Comparison of ENCODE assay signal across 15 cellular contexts in the genomic region with DNA sequence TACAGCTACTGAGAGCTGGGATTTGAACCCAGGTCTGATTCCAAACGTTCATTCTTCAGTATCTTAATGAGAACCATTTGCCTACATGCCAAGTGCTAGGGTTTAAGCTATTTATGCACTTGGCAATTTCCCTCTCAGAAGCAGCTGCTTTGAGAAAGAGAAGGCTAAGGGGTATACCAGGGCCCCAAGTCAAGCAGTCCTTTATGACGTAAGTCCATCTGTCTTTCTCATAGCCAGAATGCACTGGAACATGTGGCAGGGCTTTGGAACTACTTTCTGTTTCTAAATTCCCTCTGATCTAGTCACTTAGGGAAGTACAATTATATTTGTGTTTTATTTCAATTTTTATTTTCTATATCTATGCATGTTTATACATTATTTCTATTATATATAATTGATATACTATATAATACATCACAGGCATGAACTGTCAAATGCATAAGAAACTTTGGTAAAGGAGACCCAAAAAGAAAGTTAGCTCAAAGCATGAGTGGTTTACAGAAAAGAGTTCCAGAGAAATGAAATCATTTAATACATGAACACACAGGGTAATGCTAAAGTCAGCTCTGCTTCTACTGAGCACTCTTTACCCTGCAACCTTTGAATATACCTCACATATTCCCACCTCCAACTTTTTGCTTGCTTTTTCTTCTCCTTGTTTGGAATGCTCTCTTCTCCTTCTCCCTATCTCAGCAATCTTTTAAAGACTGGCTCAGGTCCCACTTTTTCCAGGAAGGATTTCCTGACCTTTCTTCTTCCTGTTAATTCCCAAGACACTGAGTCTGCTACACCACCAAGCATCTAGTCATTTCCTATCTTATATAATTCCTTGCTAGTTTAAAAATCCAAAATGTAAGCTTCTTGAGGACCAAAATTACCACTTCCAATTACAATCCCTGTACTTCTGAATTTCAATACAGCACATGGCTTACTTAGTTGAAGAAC.
A peak's percentile ranks its signal among the peaks of the same experiment; 100 is the strongest.
DNase-seq lines count a peak whose midpoint lies in the region; ATAC-seq and TF ChIP-seq lines count a peak whose summit lies in the region.
"Had no signal": no experiment of that assay in that cellular context is flagged by ENCODE, and none has a peak within 500 bp of the region (broad histone marks: within the 10 kb centered on the region; RNA-seq: fewer than 3 reads in every experiment).

No MANE protein-coding gene starts in this region.

- H4K20me1 ChIP-seq in SK-N-SH (ENCODE audit: insufficient read depth) (no peaks in the 10 kb centered on the region), PC-3 (ENCODE audit: low read length) (no peaks in the 10 kb centered on the region), GM23338 (replicated peaks; ENCODE audit: insufficient read depth) (peaks cover 15% of the 10 kb centered on the region)

- H3K9me3 Mint-ChIP-seq in GM23338, result no peaks in the 10 kb centered on the region
- H3K9me3 Mint-ChIP-seq: natural killer cell had no signal

- H3K9ac ChIP-seq in SK-N-SH (no peak overlapping the region), PC-3 (ENCODE audit: low read length) (no peak overlapping the region), skeletal muscle tissue (ENCODE audit: low read depth in 1 of 3, low read length in 3 of 3) (no peak overlapping the region)

- H3K36me3 Mint-ChIP-seq in GM23338 (ENCODE audit: low read depth), result peaks cover 40% of the 10 kb centered on the region

- POLR2A ChIA-PET in SK-N-SH (lab: Yijun Ruan, JAX) (interaction anchor here (0.6 kb wide), 1 partner anchor 46 kb away, joined by 3 read pairs; no protein-coding TSS in a partner anchor), PC-3 (lab: Charles Lee; ENCODE audit: unreplicated experiment) (no interaction called here)

- H3K9me2 ChIP-seq in SK-N-SH (no peaks in the 10 kb centered on the region), PC-3 (replicated peaks; ENCODE audit: low read length) (no peaks in the 10 kb centered on the region), GM23338 (ENCODE audit: insufficient read depth) (no peaks in the 10 kb centered on the region)

- TF ChIP-seq CTCF in SK-N-SH (IDR thresholded peaks at IDR 0.05) (no peak), PC-3 (conservative IDR thresholded peaks at IDR 0.05; ENCODE audit: low read depth, low read length) (no peak), fibroblast of the aortic adventitia (IDR thresholded peaks at IDR 0.05; ENCODE audit: insufficient read depth, low read length) (no peak), GM23338 (conservative IDR thresholded peaks at IDR 0.05; ENCODE audit: low read depth in 2 of 2) (no peak)

- no peak for TF ChIP-seq EP300 in SK-N-SH (IDR thresholded peaks at IDR 0.05; ENCODE audit: borderline replicate concordance in 1 of 2, low read depth in 1 of 2, low read length in 1 of 2)

- peaks cover 4% of the 10 kb centered on the region for H3K27me3 Mint-ChIP-seq in GM23338 (ENCODE audit: insufficient read depth, low read depth, poor library complexity)

- intact Hi-C loops in PC-3 (cut with micrococcal nuclease), result no loop called here

- WGBS in SK-N-SH (ENCODE audit: low lambda C conversion rate), result 67% methylated on average over 2 of the region's 2 CpGs

- H3K9me3 ChIP-seq in SK-N-SH (no peaks in the 10 kb centered on the region), PC-3 (ENCODE audit: low read length) (no peaks in the 10 kb centered on the region), skeletal muscle tissue (ENCODE audit: control insufficient read depth in 3 of 3, low read length in 3 of 3) (no peaks in the 10 kb centered on the region)
- H3K9me3 ChIP-seq: upper lobe of right lung had no signal

- no peaks in the 10 kb centered on the region for H3K4me1 Mint-ChIP-seq in GM23338

- CTCF ChIA-PET in SK-N-SH (lab: Yijun Ruan, JAX), result interaction anchor here (0.9 to 1.0 kb wide), 2 partner anchors 25 to 166 kb away, joined by 4 to 5 read pairs; no protein-coding TSS in a partner anchor
- CTCF ChIA-PET in PC-3 (lab: Charles Lee), result no interaction called here

- BruUV-seq in PC-3 (replicated peaks; lab: Mats Ljungman, UMichigan), result no TSS peak

- H3K4me3 ChIP-seq in SK-N-SH (ENCODE audit: low read depth in 2 of 2, low read length in 1 of 2) (no peak overlapping the region), PC-3 (ENCODE audit: low read length) (no peak overlapping the region), fibroblast of the aortic adventitia (ENCODE audit: low read depth, low read length) (no peak overlapping the region), skeletal muscle tissue (ENCODE audit: low read length in 3 of 3) (no peak overlapping the region), GM23338 (no peak overlapping the region)
- H3K4me3 ChIP-seq: upper lobe of right lung had no signal

- no peak overlapping the region for H3K4me2 ChIP-seq in SK-N-SH
- H3K4me2 ChIP-seq in PC-3 (ENCODE audit: low read length), result no peak overlapping the region
- H3K4me2 ChIP-seq in GM23338, result no peak overlapping the region

- H2AFZ ChIP-seq in SK-N-SH (ENCODE audit: low read depth) (no peak overlapping the region), PC-3 (ENCODE audit: low read length) (no peak overlapping the region), GM23338 (no peak overlapping the region)

- H3K4me3 Mint-ChIP-seq in GM23338, result no peak overlapping the region
- H3K4me3 Mint-ChIP-seq: natural killer cell had no signal

- H3F3A ChIP-seq in SK-N-SH (replicated peaks; ENCODE audit: insufficient read depth) (peaks cover 41% of the 10 kb centered on the region), PC-3 (ENCODE audit: low read length, unreplicated experiment) (no peaks in the 10 kb centered on the region), GM23338 (replicated peaks; ENCODE audit: low read depth) (0 out of 2 replicates have a peak, but pooled peaks cover 1% of the 10 kb centered on the region)

- H3K4me1 ChIP-seq in SK-N-SH (ENCODE audit: control insufficient read depth in 1 of 2, insufficient read depth in 2 of 2, low read depth in 1 of 2, low read length in 1 of 2) (0 out of 4 replicates have a peak, but pooled peaks cover 0 to 11% of the 10 kb centered on the region in 2 experiments), PC-3 (ENCODE audit: insufficient read depth, low read length) (peaks cover 11% of the 10 kb centered on the region), skeletal muscle tissue (ENCODE audit: control insufficient read depth in 3 of 3, insufficient read depth in 3 of 3, low read length in 3 of 3) (peaks cover 3 to 30% (median 17%) of the 10 kb centered on the region in 3 donors), GM23338 (ENCODE audit: insufficient read depth) (no peaks in the 10 kb centered on the region)

- H3K27me3 ChIP-seq in SK-N-SH (ENCODE audit: insufficient read depth) (no peaks in the 10 kb centered on the region), PC-3 (ENCODE audit: low read length) (no peaks in the 10 kb centered on the region), skeletal muscle tissue (ENCODE audit: control insufficient read depth in 3 of 3, insufficient read depth in 3 of 3, low read length in 3 of 3) (no peaks in the 10 kb centered on the region), GM23338 (ENCODE audit: insufficient read depth) (no peaks in the 10 kb centered on the region)
- H3K27me3 ChIP-seq: brain microvascular endothelial cell, upper lobe of right lung had no signal

- H3K36me3 ChIP-seq in SK-N-SH (replicated peaks in 1 of 2; ENCODE audit: control insufficient read depth in 1 of 2, insufficient read depth in 2 of 2, low read length in 1 of 2), result no peaks in the 10 kb centered on the region
- no peaks in the 10 kb centered on the region for H3K36me3 ChIP-seq in PC-3 (ENCODE audit: low read depth, low read length)
- peaks cover 0 to 12% (median 9%) of the 10 kb centered on the region in 3 donors for H3K36me3 ChIP-seq in skeletal muscle tissue (ENCODE audit: control insufficient read depth in 3 of 3, insufficient read depth in 3 of 3, low read length in 3 of 3)
- H3K36me3 ChIP-seq in GM23338 (ENCODE audit: insufficient read depth), result peaks cover 18% of the 10 kb centered on the region
- H3K36me3 ChIP-seq: brain microvascular endothelial cell had no signal

- no peak for ATAC-seq in SK-N-SH treated with all-trans-retinoic acid at 6 μM for 48 hours
- no peak for ATAC-seq in PC-3
- no peak for ATAC-seq in GM23338
- no peak for ATAC-seq in esophagus mucosa
- ATAC-seq: activated CD4-positive, CD25-positive, alpha-beta regulatory T cell treated with anti-CD3 and anti-CD28 coated beads, Interleukin-2, amount 50 U/mL, for 24 hours; natural killer cell; upper lobe of right lung had no signal

- H3K27ac ChIP-seq in SK-N-SH (ENCODE audit: low read depth in 2 of 2, low read length in 1 of 2) (peak overlapping the region in 1 of 2 experiments; percentile 31; a peak in 2 of 4 replicates), PC-3 (ENCODE audit: low read length) (no peak overlapping the region), skeletal muscle tissue (ENCODE audit: low read depth, low read length) (peak overlapping the region; percentile 16), GM23338 (ENCODE audit: low read depth) (no peak overlapping the region)
- H3K27ac ChIP-seq: brain microvascular endothelial cell, upper lobe of right lung had no signal

- DNase-seq in SK-N-SH, result no peak
- peak; percentile 12 for DNase-seq in PC-3
- DNase-seq in fibroblast of the aortic adventitia (ENCODE audit: low read depth), result peak; percentile 76
- no peak for DNase-seq in GM23338 (ENCODE audit: low spot score)
- DNase-seq in NCI-H1417 treated with DMSO at 0.1 percent for 48 hours (lab: John Stamatoyannopoulos, UW), result no peak
- DNase-seq: brain microvascular endothelial cell; natural killer cell; NCI-H226; SHP77; stimulated activated CD4-positive, alpha-beta T cell treated with anti-CD3 and anti-CD28 coated beads, Interleukin-12 subunit alpha, Interleukin-12 subunit beta, amount 100 ng/mL, for 4 hours; upper lobe of right lung had no signal

- no peak for TF ChIP-seq RAD21 in SK-N-SH (IDR thresholded peaks at IDR 0.05; ENCODE audit: low read length)

- H3K79me2 ChIP-seq in SK-N-SH (ENCODE audit: insufficient read depth) (no peaks in the 10 kb centered on the region), PC-3 (ENCODE audit: low read length) (no peaks in the 10 kb centered on the region), GM23338 (replicated peaks; ENCODE audit: insufficient read depth) (peaks cover 55% of the 10 kb centered on the region)

- H3K27ac Mint-ChIP-seq in GM23338, result no peak overlapping the region; the same call in 1 of the 2 replicates
- H3K27ac Mint-ChIP-seq: natural killer cell had no signal

TF ChIP-seq in SK-N-SH, 30 proteins besides CTCF, POLR2A, EP300 and RAD21 (continues in another document):
- TF ChIP-seq ELF1 (IDR thresholded peaks at IDR 0.05) (no peak), RFX5 (IDR thresholded peaks at IDR 0.05; ENCODE audit: low read length) (no peak), MEF2A (IDR thresholded peaks at IDR 0.05; ENCODE audit: borderline replicate concordance, low read depth) (no peak)

Comparison
In these comparisons a context has a peak if more than half of its experiments do, and no peak if none do; other contexts are left out.
1. DNase-seq: peak in PC-3 (single experiment) and fibroblast of the aortic adventitia (single experiment); none in SK-N-SH (single experiment), GM23338 (single experiment) and NCI-H1417 treated with DMSO at 0.1 percent for 48 hours (single experiment).